Comparison of ENCODE assay signal across 9 cellular contexts in the genomic region with DNA sequence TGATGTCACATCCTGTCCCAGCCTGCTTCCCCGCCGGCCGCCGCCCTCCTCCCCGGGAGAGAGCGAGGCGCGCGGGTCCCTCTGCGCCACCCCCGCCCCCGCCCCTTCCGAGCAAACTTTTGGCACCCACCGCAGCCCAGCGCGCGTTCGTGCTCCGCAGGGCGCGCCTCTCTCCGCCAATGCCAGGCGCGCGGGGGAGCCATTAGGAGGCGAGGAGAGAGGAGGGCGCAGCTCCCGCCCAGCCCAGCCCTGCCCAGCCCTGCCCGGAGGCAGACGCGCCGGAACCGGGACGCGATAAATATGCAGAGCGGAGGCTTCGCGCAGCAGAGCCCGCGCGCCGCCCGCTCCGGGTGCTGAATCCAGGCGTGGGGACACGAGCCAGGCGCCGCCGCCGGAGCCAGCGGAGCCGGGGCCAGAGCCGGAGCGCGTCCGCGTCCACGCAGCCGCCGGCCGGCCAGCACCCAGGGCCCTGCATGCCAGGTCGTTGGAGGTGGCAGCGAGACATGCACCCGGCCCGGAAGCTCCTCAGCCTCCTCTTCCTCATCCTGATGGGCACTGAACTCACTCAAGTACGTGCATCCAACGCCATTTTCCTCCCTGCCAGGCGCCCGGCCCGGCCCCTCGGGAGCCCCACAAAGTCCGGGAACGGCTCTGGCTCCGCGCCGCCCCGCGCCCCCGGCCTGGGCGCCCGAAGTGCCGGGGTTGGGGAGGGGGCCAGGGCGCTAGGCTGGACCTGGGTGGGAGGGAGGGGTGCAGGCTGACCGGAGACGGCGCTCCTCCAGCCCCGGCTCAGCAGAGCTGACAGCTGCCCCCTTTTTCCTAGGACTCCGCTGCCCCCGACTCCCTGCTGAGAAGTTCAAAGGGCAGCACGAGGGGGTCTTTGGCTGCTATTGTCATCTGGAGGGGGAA. TPM values are rescaled to one million over a fixed set of nuclear protein-coding genes. Genes with fewer than 3 reads are reported as not detected.
DNase-seq lines count a peak whose midpoint lies in the region; ATAC-seq and TF ChIP-seq lines count a peak whose summit lies in the region.
"Had no signal": no experiment of that assay in that cellular context is flagged by ENCODE, and none has a peak within 500 bp of the region (broad histone marks: within the 10 kb centered on the region; RNA-seq: fewer than 3 reads in every experiment).

No MANE protein-coding gene starts in this region.

- ATAC-seq in stimulated activated naive CD8-positive, alpha-beta T cell treated with anti-CD3 and anti-CD28 coated beads, Interleukin-15, amount 100 ng/mL, for 72 hours, result no peak
- ATAC-seq in HG03354 (IDR thresholded peaks at IDR 0.05; ENCODE audit: poor library complexity, severe bottlenecking, unreplicated experiment), result no peak

- H3K36me3 ChIP-seq in neuron (ENCODE audit: insufficient read depth, low read length), result no peaks in the 10 kb centered on the region

- no peaks in the 10 kb centered on the region for H3K9me3 ChIP-seq in neuron (ENCODE audit: low read length)

- peak overlapping the region; percentile 54 for H3K4me3 ChIP-seq in AG10803 (ENCODE audit: low read length)
- H3K4me3 ChIP-seq in fibroblast of the aortic adventitia (ENCODE audit: low read depth, low read length), result peak overlapping the region; percentile 35
- H3K4me3 ChIP-seq in neuron (ENCODE audit: low read length), result peak overlapping the region; percentile 51

- peaks cover 68% of the 10 kb centered on the region for H3K27me3 Mint-ChIP-seq in stimulated activated naive CD8-positive, alpha-beta T cell treated with anti-CD3 and anti-CD28 coated beads, Interleukin-15, amount 100 ng/mL, for 72 hours

- peaks cover 11% of the 10 kb centered on the region for H3K4me1 ChIP-seq in neuron (ENCODE audit: insufficient read depth, low read length)

- DNase-seq in AG10803 (ENCODE audit: low read depth) (peak; percentile 50), NCI-H2171 treated with DMSO at 0.1 percent for 48 hours (lab: John Stamatoyannopoulos, UW) (peak; percentile 91), fibroblast of the aortic adventitia (ENCODE audit: low read depth) (peak; percentile 2), HuH-7.5 (ENCODE audit: low spot score) (no peak)
- DNase-seq in stimulated activated naive CD8-positive, alpha-beta T cell treated with anti-CD3 and anti-CD28 coated beads, Interleukin-15, amount 100 ng/mL, for 72 hours, result no peak
- DNase-seq in activated CD4-positive, alpha-beta T cell treated with anti-CD3 and anti-CD28 coated beads for 48 hours, result no peak
- DNase-seq: MM.1S had no signal

- H2AFZ ChIP-seq in neuron (ENCODE audit: low read depth, low read length), result peak overlapping the region; percentile 60

- H3K27ac Mint-ChIP-seq in stimulated activated naive CD8-positive, alpha-beta T cell treated with anti-CD3 and anti-CD28 coated beads, Interleukin-15, amount 100 ng/mL, for 72 hours, result no peak overlapping the region

- no peak overlapping the region for H3K4me3 Mint-ChIP-seq in stimulated activated naive CD8-positive, alpha-beta T cell treated with anti-CD3 and anti-CD28 coated beads, Interleukin-15, amount 100 ng/mL, for 72 hours

- TF ChIP-seq CTCF in AG10803 (conservative IDR thresholded peaks at IDR 0.05; ENCODE audit: low read length) (no peak), fibroblast of the aortic adventitia (IDR thresholded peaks at IDR 0.05; ENCODE audit: insufficient read depth, low read length) (no peak)

- H3K27me3 ChIP-seq in neuron (ENCODE audit: insufficient read depth, low read length), result peaks cover 14% of the 10 kb centered on the region

- H3K4me1 Mint-ChIP-seq in stimulated activated naive CD8-positive, alpha-beta T cell treated with anti-CD3 and anti-CD28 coated beads, Interleukin-15, amount 100 ng/mL, for 72 hours, result no peaks in the 10 kb centered on the region

- H3K9me3 Mint-ChIP-seq in stimulated activated naive CD8-positive, alpha-beta T cell treated with anti-CD3 and anti-CD28 coated beads, Interleukin-15, amount 100 ng/mL, for 72 hours, result no peaks in the 10 kb centered on the region

RNA-seq across cellular contexts. Expression of gene OLFM1, which starts 12.0 kb away (rescaled TPM):
- total RNA-seq in fibroblast of the aortic adventitia (ENCODE audit: low replicate concordance), result 0.81 and 1.5 TPM in 2 replicates

Comparison
In these comparisons a context has a peak if more than half of its experiments do, and no peak if none do; other contexts are left out.
1. DNase-seq: peak in AG10803 (single experiment), NCI-H2171 treated with DMSO at 0.1 percent for 48 hours (single experiment) and fibroblast of the aortic adventitia (single experiment); none in stimulated activated naive CD8-positive, alpha-beta T cell treated with anti-CD3 and anti-CD28 coated beads, Interleukin-15, amount 100 ng/mL, for 72 hours (0 of 2), activated CD4-positive, alpha-beta T cell treated with anti-CD3 and anti-CD28 coated beads for 48 hours (single experiment) and HuH-7.5 (single experiment).
2. Peak in every context shown above with its lines, with median percentiles within 50 percentile points of each other: H3K4me3 ChIP-seq.